Comparison of ENCODE assay signal across 1 cellular context in the genomic region with DNA sequence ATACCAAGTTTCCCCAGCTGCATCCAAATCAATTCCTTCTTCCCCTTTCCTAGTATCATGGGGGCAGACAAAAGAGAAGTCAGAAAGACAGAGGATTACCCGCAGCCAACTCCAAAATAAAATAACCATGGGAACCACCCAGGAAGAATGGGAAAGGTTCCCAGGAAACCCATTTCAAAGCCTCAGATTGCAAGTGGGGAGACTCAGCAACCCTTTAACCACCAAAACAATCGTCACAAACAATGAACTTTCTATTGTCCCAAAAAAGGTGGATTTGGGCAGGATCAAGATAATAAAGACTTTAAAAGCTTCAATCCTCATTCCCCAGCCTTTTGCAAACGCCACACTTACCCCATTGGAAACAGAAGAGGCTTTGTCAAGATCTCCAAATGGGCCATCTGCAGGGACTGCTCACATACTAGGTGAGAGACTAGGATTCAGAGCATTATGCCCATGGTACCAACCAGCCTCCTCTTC.
TF ChIP-seq lines count a peak whose summit lies in the region.

No MANE protein-coding gene starts in this region.

TF ChIP-seq in H1, 55 proteins besides CTCF, POLR2A, EP300 and RAD21:
- TF ChIP-seq RFX5 (IDR thresholded peaks at IDR 0.05; ENCODE audit: borderline replicate concordance, low read depth, low read length) (no peak), JUN (IDR thresholded peaks at IDR 0.05; ENCODE audit: low read depth, low read length) (no peak), CEBPB (IDR thresholded peaks at IDR 0.05; ENCODE audit: low read depth, low read length) (no peak), YY1 (IDR thresholded peaks at IDR 0.05; ENCODE audit: low read depth, low read length) (no peak), SIN3A (conservative IDR thresholded peaks at IDR 0.05 in 1 of 2, IDR thresholded peaks at IDR 0.05 in 1 of 2; ENCODE audit: low read depth in 1 of 2, low read length in 2 of 2) (no peak), MAFK (IDR thresholded peaks at IDR 0.05; ENCODE audit: low read depth, low read length) (no peak), HDAC6 (IDR thresholded peaks at IDR 0.05; ENCODE audit: low read depth, low read length) (no peak), SRF (IDR thresholded peaks at IDR 0.05; ENCODE audit: low read depth, low read length) (no peak), SAP30 (IDR thresholded peaks at IDR 0.05; ENCODE audit: insufficient read depth, insufficient replicate concordance, low read length) (no peak), BCL11A (IDR thresholded peaks at IDR 0.05; ENCODE audit: low read depth in 2 of 2, low read length in 2 of 2) (no peak), CREB1 (IDR thresholded peaks at IDR 0.05) (no peak), KDM5A (IDR thresholded peaks at IDR 0.05; ENCODE audit: low read length) (no peak), CHD1 (IDR thresholded peaks at IDR 0.05; ENCODE audit: low read depth, low read length) (no peak), TCF12 (IDR thresholded peaks at IDR 0.05; ENCODE audit: low read depth, low read length) (no peak), KDM4A (IDR thresholded peaks at IDR 0.05; ENCODE audit: low read depth, low read length, severe bottlenecking) (no peak)
- TF ChIP-seq, protein P1, sequence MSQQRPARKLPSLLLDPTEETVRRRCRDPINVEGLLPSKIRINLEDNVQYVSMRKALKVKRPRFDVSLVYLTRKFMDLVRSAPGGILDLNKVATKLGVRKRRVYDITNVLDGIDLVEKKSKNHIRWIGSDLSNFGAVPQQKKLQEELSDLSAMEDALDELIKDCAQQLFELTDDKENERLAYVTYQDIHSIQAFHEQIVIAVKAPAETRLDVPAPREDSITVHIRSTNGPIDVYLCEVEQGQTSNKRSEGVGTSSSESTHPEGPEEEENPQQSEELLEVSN (IDR thresholded peaks at IDR 0.05), result no peak
